10 cellular contexts compared by ENCODE assay signal in genomic region chr20:14807224-14807623, GRCh38.
"Had no signal": no experiment of that assay in that cellular context is flagged by ENCODE, and none has a peak within 500 bp of the region (broad histone marks: within the 10 kb centered on the region; RNA-seq: fewer than 3 reads in every experiment).

No MANE protein-coding gene starts in this region.

- H3K36me3 ChIP-seq: HAP-1 had no signal

- DNase-seq: GM23248, GOT3, H7, HFFc6, KBM-7 had no signal

- H3K27me3 Mint-ChIP-seq: IgD-negative memory B cell had no signal

- H2AFZ ChIP-seq: GM23248 had no signal

- H3K9ac ChIP-seq: GM23248, KMS-11 had no signal

- H3K9me3 ChIP-seq: HAP-1 had no signal

- H3K4me2 ChIP-seq: KMS-11 had no signal

- H3K36me3 Mint-ChIP-seq: IgD-negative memory B cell had no signal

- H3K27ac Mint-ChIP-seq: HFFc6, IgD-negative memory B cell had no signal

- H3K4me1 ChIP-seq: HAP-1 had no signal

- H3K4me1 Mint-ChIP-seq: IgD-negative memory B cell had no signal

- H3K4me3 Mint-ChIP-seq: HFFc6 had no signal

- ATAC-seq: HCT116 had no signal

- H3K4me3 ChIP-seq: GM23248, HAP-1 had no signal

- H3K27ac ChIP-seq: GM23248, HL-60, KMS-11 had no signal
